In genomic region chr9:96674914-96675538, GRCh38 we compare ENCODE assay signal across 13 cellular contexts. TPM values are rescaled to one million over a fixed set of nuclear protein-coding genes. Genes with fewer than 3 reads are reported as not detected.
DNase-seq lines count a peak whose midpoint lies in the region; ATAC-seq and TF ChIP-seq lines count a peak whose summit lies in the region.
"Had no signal": no experiment of that assay in that cellular context is flagged by ENCODE, and none has a peak within 500 bp of the region (broad histone marks: within the 10 kb centered on the region; RNA-seq: fewer than 3 reads in every experiment).

No MANE protein-coding gene starts in this region.

- no peak overlapping the region for H2BK120ac ChIP-seq in mesenchymal stem cell (ENCODE audit: low read depth, low read length)

- no peak overlapping the region for H4K91ac ChIP-seq in mesenchymal stem cell (ENCODE audit: low read length)

- H3K27me3 ChIP-seq in MG63 (no peaks in the 10 kb centered on the region), mesenchymal stem cell (ENCODE audit: control insufficient read depth in 1 of 2, insufficient read depth in 1 of 2, low read length in 2 of 2) (no peaks in the 10 kb centered on the region), right cardiac atrium (ENCODE audit: control insufficient read depth, insufficient read depth) (no peaks in the 10 kb centered on the region)
- H3K27me3 ChIP-seq: esophagus muscularis mucosa had no signal

- H3K36me3 ChIP-seq in MG63 (no peaks in the 10 kb centered on the region), mesenchymal stem cell (ENCODE audit: control insufficient read depth in 1 of 2, insufficient read depth in 2 of 2, low read depth in 1 of 2, low read length in 2 of 2) (no peaks in the 10 kb centered on the region)
- H3K36me3 ChIP-seq: esophagus muscularis mucosa had no signal

- H2BK5ac ChIP-seq in mesenchymal stem cell (ENCODE audit: low read depth, low read length, poor library complexity, severe bottlenecking) = peak overlapping the region; percentile 44

- no peaks in the 10 kb centered on the region for H3K79me1 ChIP-seq in mesenchymal stem cell (replicated peaks; ENCODE audit: low read length, poor library complexity, severe bottlenecking)

- no peak overlapping the region for H3K18ac ChIP-seq in mesenchymal stem cell (ENCODE audit: low read depth in 1 of 2, low read length in 2 of 2)

- no peak overlapping the region for H3K14ac ChIP-seq in mesenchymal stem cell (ENCODE audit: low read length in 2 of 2)

- DNase-seq in EH (ENCODE audit: low read depth) (peak; percentile 57), MG63 (peak; percentile 37), dermis blood vessel endothelial cell (peak; percentile 92), mesenchymal stem cell (no peak), natural killer cell (no peak), right cardiac atrium (no peak), SHP77 (lab: John Stamatoyannopoulos, UW) (no peak)
- DNase-seq: activated CD4-positive, alpha-beta T cell treated with anti-CD3 and anti-CD28 coated beads, Interleukin-2, amount 50 U/mL, for 4 hours; central memory CD4-positive, alpha-beta T cell; GDM1 had no signal

- peaks cover 7 to 26% of the 10 kb centered on the region in 2 donors for H3K27me3 Mint-ChIP-seq in natural killer cell (ENCODE audit: low read depth in 2 of 2)

- ATAC-seq in natural killer cell (no peak), HG02678 (IDR thresholded peaks at IDR 0.05; ENCODE audit: unreplicated experiment) (no peak), right cardiac atrium (no peak)

- peak overlapping the region; percentile 53 for H3K4me2 ChIP-seq in mesenchymal stem cell (ENCODE audit: low read length, poor library complexity, severe bottlenecking)

- no peak overlapping the region for H2BK15ac ChIP-seq in mesenchymal stem cell (ENCODE audit: low read depth, poor library complexity, severe bottlenecking)

- H3K27ac Mint-ChIP-seq in natural killer cell = no peak overlapping the region

- peaks cover 3% of the 10 kb centered on the region for H3K4me1 ChIP-seq in mesenchymal stem cell (ENCODE audit: control insufficient read depth, insufficient read depth, low read depth, low read length)
- no peaks in the 10 kb centered on the region for H3K4me1 ChIP-seq in right cardiac atrium (ENCODE audit: control insufficient read depth, insufficient read depth, low read length)

- no peak overlapping the region for H2AK5ac ChIP-seq in mesenchymal stem cell (ENCODE audit: low read length, severe bottlenecking)

- no peak overlapping the region for H3K4me3 Mint-ChIP-seq in natural killer cell

- H2AFZ ChIP-seq in mesenchymal stem cell (ENCODE audit: low read depth, low read length) = no peak overlapping the region

- no peak overlapping the region for H3K23ac ChIP-seq in mesenchymal stem cell (ENCODE audit: low read length in 2 of 2)

- intact Hi-C loops in natural killer cell (cut with micrococcal nuclease) (no loop called here), right cardiac atrium (cut with DNase I) (no loop called here)

- no peak overlapping the region for H3K4ac ChIP-seq in mesenchymal stem cell (ENCODE audit: low read depth in 1 of 2, low read length in 2 of 2)

- H3K9me3 ChIP-seq in MG63 (peaks cover 4% of the 10 kb centered on the region), mesenchymal stem cell (ENCODE audit: control insufficient read depth, low read length) (no peaks in the 10 kb centered on the region), right cardiac atrium (ENCODE audit: control insufficient read depth, low read length) (no peaks in the 10 kb centered on the region)

- no peak overlapping the region for H4K8ac ChIP-seq in mesenchymal stem cell (ENCODE audit: low read length)

- no peaks in the 10 kb centered on the region for H3K36me3 Mint-ChIP-seq in natural killer cell

- no peaks in the 10 kb centered on the region for H3K4me1 Mint-ChIP-seq in natural killer cell

- H3K9ac ChIP-seq in mesenchymal stem cell (ENCODE audit: low read length) = peak overlapping the region; percentile 23

- no peaks in the 10 kb centered on the region for H3K9me3 Mint-ChIP-seq in natural killer cell

- no peak overlapping the region for H2BK12ac ChIP-seq in mesenchymal stem cell (ENCODE audit: low read length in 2 of 2)

- peak overlapping the region; percentile 96 for H3K27ac ChIP-seq in mesenchymal stem cell (ENCODE audit: low read length, poor library complexity, severe bottlenecking)
- H3K27ac ChIP-seq in right cardiac atrium (ENCODE audit: low read length) = no peak overlapping the region
- H3K27ac ChIP-seq: C4-2B, esophagus muscularis mucosa had no signal

- H3K4me3 ChIP-seq in MG63 (no peak overlapping the region), mesenchymal stem cell (ENCODE audit: insufficient read depth in 1 of 2, low read depth in 1 of 2, low read length in 2 of 2) (no peak overlapping the region), right cardiac atrium (ENCODE audit: low read length) (no peak overlapping the region)
- H3K4me3 ChIP-seq: esophagus muscularis mucosa had no signal

- no peak for TF ChIP-seq CTCF in natural killer cell (IDR thresholded peaks at IDR 0.05)

RNA-seq across cellular contexts. Expression of gene PRXL2C, which starts 19.9 kb away (rescaled TPM):
- total RNA-seq in MG63 (2014; rRNA removed; shearing (Covaris generic); ENCODE audit: low replicate concordance) = 15.6 and 20.3 TPM in 2 replicates
- total RNA-seq in dermis blood vessel endothelial cell = 18.0 and 22.5 TPM in 2 replicates
- polyA plus RNA-seq in mesenchymal stem cell (2013, experiment 1 of 2) = 16.8 TPM
- 18.3 TPM for polyA plus RNA-seq in mesenchymal stem cell (2013, experiment 2 of 2)
- total RNA-seq in natural killer cell = 10 to 100 TPM; 20.8 to 27.0 (median 22.1) TPM
- total RNA-seq in right cardiac atrium = 10 to 100 TPM; 12.0 to 27.3 (median 15.9) TPM
- 10.6 TPM for polyA plus RNA-seq in right cardiac atrium

RNA-seq across cellular contexts. Expression of gene CDC14B, which starts 55.4 kb away (rescaled TPM):
- total RNA-seq in MG63 (2014; rRNA removed; shearing (Covaris generic); ENCODE audit: low replicate concordance) = 4.0 and 14.8 TPM in 2 replicates
- 7.0 and 9.5 TPM in 2 replicates for total RNA-seq in dermis blood vessel endothelial cell
- polyA plus RNA-seq in mesenchymal stem cell (2013, experiment 1 of 2) = 10.5 TPM
- 10.5 TPM for polyA plus RNA-seq in mesenchymal stem cell (2013, experiment 2 of 2)
- 1 to 10 TPM; 2.3 to 4.7 (median 3.9) TPM for total RNA-seq in natural killer cell
- total RNA-seq in right cardiac atrium = 10 to 100 TPM; 14.4 to 15.7 (median 15.4) TPM
- polyA plus RNA-seq in right cardiac atrium = 5.9 TPM

Comparison
In these comparisons a context has a peak if more than half of its experiments do, and no peak if none do; other contexts are left out.
1. DNase-seq: peak in EH (single experiment), MG63 (single experiment) and dermis blood vessel endothelial cell (single experiment); none in mesenchymal stem cell (single experiment), natural killer cell (single experiment), right cardiac atrium (0 of 3) and SHP77 (0 of 2).